8 cellular contexts compared by ENCODE assay signal in the genomic region with DNA sequence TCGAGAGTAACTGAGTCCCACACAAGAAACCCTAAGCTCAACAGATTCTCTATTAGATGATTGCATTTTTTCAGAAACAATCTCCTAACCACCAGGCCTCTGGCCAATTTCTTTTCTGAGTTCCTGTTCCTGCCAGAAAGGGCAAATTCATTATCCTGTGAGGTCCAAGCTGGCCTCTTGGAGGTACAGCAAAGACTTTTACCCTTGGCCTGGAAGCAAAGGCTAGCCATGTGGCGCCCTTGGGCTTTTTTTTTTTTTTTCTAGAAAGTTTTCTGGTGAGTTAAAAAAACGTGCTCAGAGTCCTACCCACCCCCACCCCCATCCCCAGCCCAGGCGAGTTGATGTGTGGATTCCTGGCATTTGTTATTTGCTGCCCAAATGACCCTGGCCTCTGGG. TPM values are rescaled to one million over a fixed set of nuclear protein-coding genes. Genes with fewer than 3 reads are reported as not detected.
A peak's percentile ranks its signal among the peaks of the same experiment; 100 is the strongest.
DNase-seq lines count a peak whose midpoint lies in the region; ATAC-seq and TF ChIP-seq lines count a peak whose summit lies in the region.

No MANE protein-coding gene starts in this region.

- TF ChIP-seq POLR2A in stomach (IDR thresholded peaks at IDR 0.05) = no peak

- H2AK5ac ChIP-seq in H9 (ENCODE audit: insufficient read length, low read length) = peak overlapping the region; percentile 57

- TF ChIP-seq EP300 in stomach (IDR thresholded peaks at IDR 0.05) = no peak

- peak overlapping the region; percentile 51 for H3K9ac ChIP-seq in H9 (ENCODE audit: extremely low read depth, insufficient read length, low read length)

- intact Hi-C loops in left colon (cut with DNase I, micrococcal nuclease) = loop anchor here in 1 of 2 donors (5.0 kb wide), 1 partner anchor 63 kb away; no protein-coding TSS in a partner anchor
- intact Hi-C loops in stomach (cut with DNase I; ENCODE audit: low total_unique reads) = no loop called here

- H3K27ac Mint-ChIP-seq in H9 = peak overlapping the region; percentile 97 to 100 (median 99)
- peak overlapping the region; percentile 96 for H3K27ac Mint-ChIP-seq in central memory CD8-positive, alpha-beta T cell (ENCODE audit: low read depth)

- peak overlapping the region; percentile 93 for H2BK5ac ChIP-seq in H9 (ENCODE audit: insufficient read length, low read length)

- H3K23me2 ChIP-seq in H9 (ENCODE audit: insufficient read length, low read depth, low read length, poor library complexity, severe bottlenecking) = peaks cover 2% of the 10 kb centered on the region

- no peak overlapping the region for H3K23ac ChIP-seq in H9 (ENCODE audit: insufficient read length, low read depth, low read length)

- H2BK12ac ChIP-seq in H9 (ENCODE audit: insufficient read length, low read depth, low read length) = peak overlapping the region; percentile 47

- H3K9me3 ChIP-seq in H9 (ENCODE audit: control insufficient read depth, low read depth, low read length) (no peaks in the 10 kb centered on the region), stomach (peaks cover 0 to 3% (median 0%) of the 10 kb centered on the region in 4 donors)

- H3K4me1 Mint-ChIP-seq in H9 = peaks cover 40 to 42% of the 10 kb centered on the region in 2 experiments
- H3K4me1 Mint-ChIP-seq in central memory CD8-positive, alpha-beta T cell = peaks cover 9% of the 10 kb centered on the region

- H3K27ac ChIP-seq in H9 (ENCODE audit: insufficient read length, low read depth, low read length) = peak overlapping the region; percentile 98
- H3K27ac ChIP-seq in stomach = peak overlapping the region; percentile 55 to 94 (median 89)

- no peaks in the 10 kb centered on the region for H4K20me1 ChIP-seq in H9 (ENCODE audit: control insufficient read depth, insufficient read depth, insufficient read length)

- TF ChIP-seq CTCF in H9 (conservative IDR thresholded peaks at IDR 0.05) (no peak), stomach (IDR thresholded peaks at IDR 0.05) (no peak)

- no peak overlapping the region for H2BK15ac ChIP-seq in H9 (ENCODE audit: low read depth, low read length)

- H4K5ac ChIP-seq in H9 (ENCODE audit: insufficient read length, low read depth, low read length) = no peak overlapping the region

- ATAC-seq in central memory CD8-positive, alpha-beta T cell (replicated peaks; ENCODE audit: extremely low read depth, poor library complexity, severe bottlenecking) = no peak
- ATAC-seq in left colon = peak; percentile 13
- no peak for ATAC-seq in HG03565 (IDR thresholded peaks at IDR 0.05; ENCODE audit: unreplicated experiment)

- H3K18ac ChIP-seq in H9 (ENCODE audit: insufficient read length, low read depth, low read length) = peak overlapping the region; percentile 77

- H3K4ac ChIP-seq in H9 (ENCODE audit: low read depth, low read length) = peak overlapping the region; percentile 86

- peak overlapping the region in 3 of 4 donors; percentile 8 to 23 (median 18) for H3K4me3 ChIP-seq in stomach

- H3K4me1 ChIP-seq in H9 (ENCODE audit: insufficient read depth, low read length) (peaks cover 11% of the 10 kb centered on the region; the same call in 1 of the 2 replicates), stomach (peaks cover 14 to 29% (median 23%) of the 10 kb centered on the region in 4 donors)

- H2AFZ ChIP-seq in H9 (ENCODE audit: low read length) = no peak overlapping the region

- H3K56ac ChIP-seq in H9 (ENCODE audit: insufficient read length, low read depth, low read length) = no peak overlapping the region

- H4K91ac ChIP-seq in H9 (ENCODE audit: insufficient read length, low read depth, low read length) = peak overlapping the region; percentile 1

- DNase-seq in COLO829 (ENCODE audit: low spot score) (peak; percentile 39), H9 (peak; percentile 79), OCI-M1 (lab: John Stamatoyannopoulos, UW) (peak; percentile 93), left colon (peak in 1 of 2 donors; percentile 33), stomach (peak; percentile 32), NCI-H146 treated with DMSO at 0.1 percent for 48 hours (lab: John Stamatoyannopoulos, UW; ENCODE audit: unreplicated experiment) (no peak)
- DNase-seq in central memory CD8-positive, alpha-beta T cell (ENCODE audit: low spot score in 2 of 2) = no peak

- no peak overlapping the region for H4K8ac ChIP-seq in H9 (replicated peaks; ENCODE audit: insufficient read length, low read depth, low read length)

- no peaks in the 10 kb centered on the region for H3K27me3 Mint-ChIP-seq in H9 (ENCODE audit: low read depth)
- no peaks in the 10 kb centered on the region for H3K27me3 Mint-ChIP-seq in central memory CD8-positive, alpha-beta T cell

- H3K36me3 ChIP-seq in stomach = no peaks in the 10 kb centered on the region

- H3K4me3 Mint-ChIP-seq in H9 = peak overlapping the region; percentile 23 to 50; a peak in 1 of 5 replicates
- peak overlapping the region; percentile 67 for H3K4me3 Mint-ChIP-seq in central memory CD8-positive, alpha-beta T cell

- no peaks in the 10 kb centered on the region for H3K79me2 ChIP-seq in H9 (ENCODE audit: insufficient read depth, low read length)

- peak overlapping the region; percentile 89 for H3T11ph ChIP-seq in H9 (ENCODE audit: low read length)

- no peaks in the 10 kb centered on the region for H3K27me3 ChIP-seq in H9 (ENCODE audit: insufficient read depth, low read length)
- H3K27me3 ChIP-seq in stomach = no peaks in the 10 kb centered on the region

- H3K14ac ChIP-seq in H9 (ENCODE audit: insufficient read depth, low read length) = no peak overlapping the region; the same call in 1 of the 2 replicates

- H3K4me2 ChIP-seq in H9 (ENCODE audit: insufficient read depth, insufficient read length, low read length) = no peak overlapping the region

- H3K79me1 ChIP-seq in H9 (ENCODE audit: insufficient read depth, low read depth, low read length, poor library complexity, severe bottlenecking) = no peaks in the 10 kb centered on the region

- peaks cover 6% of the 10 kb centered on the region in 2 experiments for H3K9me3 Mint-ChIP-seq in H9
- H3K9me3 Mint-ChIP-seq in central memory CD8-positive, alpha-beta T cell = peaks cover 5% of the 10 kb centered on the region

- peak overlapping the region; percentile 83 for H2BK120ac ChIP-seq in H9 (ENCODE audit: low read depth, low read length, poor library complexity, severe bottlenecking)

- H3K36me3 Mint-ChIP-seq in H9 (ENCODE audit: insufficient read depth in 1 of 3, low read depth in 3 of 3) = peaks cover 4 to 19% (median 8%) of the 10 kb centered on the region in 3 experiments; a peak in 4 of 7 replicates
- peaks cover 3% of the 10 kb centered on the region for H3K36me3 Mint-ChIP-seq in central memory CD8-positive, alpha-beta T cell (ENCODE audit: insufficient read depth)

- H2BK20ac ChIP-seq in H9 (ENCODE audit: low read depth, low read length, poor library complexity, severe bottlenecking) = peak overlapping the region; percentile 94

- no CpG with 5 or more reads among the region's 4 CpGs for WGBS in H9 (ENCODE audit: extremely low coverage, insufficient read length, low lambda C conversion rate)
- 8 to 28% (median 16%) methylated on average over 4 of the region's 4 CpGs for WGBS in stomach, 5 donors

RNA-seq across cellular contexts. Expression of gene EEF1A1, which starts 59.0 kb away (rescaled TPM):
- total RNA-seq in H9 (2021) (13,057 and 13,182 TPM in 2 replicates), left colon (1,000 to 10,000 TPM; 6,801 to 8,079 TPM), stomach (over 10,000 TPM in 1 of 5 donors, 1,000 to 10,000 TPM in 4; 3,004 to 19,399 (median 6,187) TPM)
- over 10,000 TPM in 2 of 3 donors, 1,000 to 10,000 TPM in 1; 8,307 to 12,295 (median 10,016) TPM for polyA plus RNA-seq in stomach

Comparison
In these comparisons a context has a peak if more than half of its experiments do, and no peak if none do; other contexts are left out.
1. DNase-seq: peak in COLO829 (single experiment), H9 (single experiment), OCI-M1 (single experiment) and stomach (single experiment); none in central memory CD8-positive, alpha-beta T cell (0 of 2) and NCI-H146 treated with DMSO at 0.1 percent for 48 hours (single experiment).